In the genomic region with DNA sequence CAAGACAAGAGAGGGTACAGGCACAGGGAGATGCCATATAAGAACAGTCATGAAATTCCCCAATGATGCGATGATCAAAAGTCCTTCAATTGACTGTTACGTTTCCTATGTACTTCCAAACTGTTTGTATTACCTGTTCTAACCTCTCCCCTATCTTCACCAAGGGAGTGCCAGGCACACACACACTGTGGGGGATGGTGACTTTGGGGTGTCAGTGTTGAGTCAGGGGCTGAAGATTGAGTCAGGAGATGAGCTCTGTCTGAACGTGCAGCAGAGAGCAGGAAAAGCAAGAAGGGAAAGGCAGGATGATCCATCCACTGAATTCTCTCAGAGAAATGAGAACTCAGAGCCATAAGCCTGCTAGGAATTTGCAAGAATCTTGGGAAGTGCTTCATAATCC, we compare ENCODE assay signal across 1 cellular context.
A peak's percentile ranks its signal among the peaks of the same experiment; 100 is the strongest.
TF ChIP-seq lines count a peak whose summit lies in the region.

No MANE protein-coding gene starts in this region.

TF ChIP-seq in IMR-90, 13 proteins besides CTCF, POLR2A, EP300 and RAD21:
- TF ChIP-seq MAZ (IDR thresholded peaks at IDR 0.05; ENCODE audit: borderline replicate concordance, low read depth, low read length) (no peak), MAFK (IDR thresholded peaks at IDR 0.05; ENCODE audit: low read depth, low read length) (no peak), BHLHE40 (IDR thresholded peaks at IDR 0.05; ENCODE audit: low read depth, low read length) (peak; percentile 74)
- TF ChIP-seq, protein P1, sequence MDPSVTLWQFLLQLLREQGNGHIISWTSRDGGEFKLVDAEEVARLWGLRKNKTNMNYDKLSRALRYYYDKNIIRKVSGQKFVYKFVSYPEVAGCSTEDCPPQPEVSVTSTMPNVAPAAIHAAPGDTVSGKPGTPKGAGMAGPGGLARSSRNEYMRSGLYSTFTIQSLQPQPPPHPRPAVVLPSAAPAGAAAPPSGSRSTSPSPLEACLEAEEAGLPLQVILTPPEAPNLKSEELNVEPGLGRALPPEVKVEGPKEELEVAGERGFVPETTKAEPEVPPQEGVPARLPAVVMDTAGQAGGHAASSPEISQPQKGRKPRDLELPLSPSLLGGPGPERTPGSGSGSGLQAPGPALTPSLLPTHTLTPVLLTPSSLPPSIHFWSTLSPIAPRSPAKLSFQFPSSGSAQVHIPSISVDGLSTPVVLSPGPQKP (IDR thresholded peaks at IDR 0.05; ENCODE audit: borderline replicate concordance, low read depth, low read length) = no peak
TF ChIP-seq in IMR-90: peak in this region for 1.
